ENCODE assay signal across 1 cellular context in the genomic region with DNA sequence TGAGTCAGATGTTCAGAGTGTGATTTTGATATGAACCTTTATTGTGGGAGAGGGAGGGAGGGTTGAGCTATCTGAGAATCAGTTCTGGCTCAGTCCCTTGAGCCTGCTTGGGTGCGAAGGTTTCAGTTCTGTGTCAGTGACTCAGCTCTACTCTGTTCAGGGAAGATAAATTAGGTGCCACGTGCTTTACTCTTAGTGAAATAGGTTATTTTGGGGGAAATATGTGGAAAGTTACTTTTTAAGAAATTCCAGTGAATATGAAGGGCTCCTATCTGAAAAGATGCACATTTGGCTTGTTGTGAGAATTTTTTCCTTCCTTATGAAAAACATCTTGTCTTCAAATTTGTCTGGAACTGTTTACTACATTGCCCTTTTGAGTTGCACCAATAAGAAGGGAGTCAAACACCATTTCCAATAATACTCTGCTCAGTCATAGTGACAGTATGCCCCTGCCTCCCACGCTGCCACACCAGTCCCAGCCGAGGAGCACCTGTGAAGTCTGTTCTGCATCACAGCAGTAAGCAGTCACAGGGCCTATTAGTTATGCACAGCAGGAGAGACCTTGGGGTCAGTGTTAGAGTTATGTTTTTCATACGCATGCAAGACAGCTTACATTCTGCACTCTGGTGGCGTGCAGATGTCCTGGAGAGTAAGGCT.
A peak's percentile ranks its signal among the peaks of the same experiment; 100 is the strongest.
TF ChIP-seq lines count a peak whose summit lies in the region.

No MANE protein-coding gene starts in this region.

TF ChIP-seq in WTC11, 78 proteins besides CTCF, POLR2A, EP300 and RAD21 (continued from another document):
- TF ChIP-seq, protein P1, sequence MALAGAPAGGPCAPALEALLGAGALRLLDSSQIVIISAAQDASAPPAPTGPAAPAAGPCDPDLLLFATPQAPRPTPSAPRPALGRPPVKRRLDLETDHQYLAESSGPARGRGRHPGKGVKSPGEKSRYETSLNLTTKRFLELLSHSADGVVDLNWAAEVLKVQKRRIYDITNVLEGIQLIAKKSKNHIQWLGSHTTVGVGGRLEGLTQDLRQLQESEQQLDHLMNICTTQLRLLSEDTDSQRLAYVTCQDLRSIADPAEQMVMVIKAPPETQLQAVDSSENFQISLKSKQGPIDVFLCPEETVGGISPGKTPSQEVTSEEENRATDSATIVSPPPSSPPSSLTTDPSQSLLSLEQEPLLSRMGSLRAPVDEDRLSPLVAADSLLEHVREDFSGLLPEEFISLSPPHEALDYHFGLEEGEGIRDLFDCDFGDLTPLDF (CRISPR knock-in tag; IDR thresholded peaks at IDR 0.05) = no peak
- TF ChIP-seq RELA (CRISPR knock-in tag; IDR thresholded peaks at IDR 0.05; ENCODE audit: borderline replicate concordance) (no peak), TEAD1 (CRISPR knock-in tag; IDR thresholded peaks at IDR 0.05) (peak; percentile 43; the same call in 1 of the 2 replicates), ZNF423 (CRISPR knock-in tag; IDR thresholded peaks at IDR 0.05) (no peak), ZBTB21 (CRISPR knock-in tag; IDR thresholded peaks at IDR 0.05; ENCODE audit: borderline replicate concordance) (no peak), SMAD4 (CRISPR knock-in tag; IDR thresholded peaks at IDR 0.05) (no peak), ZNF138 (CRISPR knock-in tag; conservative IDR thresholded peaks at IDR 0.05) (no peak), RORB (CRISPR knock-in tag; IDR thresholded peaks at IDR 0.05) (no peak)
- TF ChIP-seq, protein P2, sequence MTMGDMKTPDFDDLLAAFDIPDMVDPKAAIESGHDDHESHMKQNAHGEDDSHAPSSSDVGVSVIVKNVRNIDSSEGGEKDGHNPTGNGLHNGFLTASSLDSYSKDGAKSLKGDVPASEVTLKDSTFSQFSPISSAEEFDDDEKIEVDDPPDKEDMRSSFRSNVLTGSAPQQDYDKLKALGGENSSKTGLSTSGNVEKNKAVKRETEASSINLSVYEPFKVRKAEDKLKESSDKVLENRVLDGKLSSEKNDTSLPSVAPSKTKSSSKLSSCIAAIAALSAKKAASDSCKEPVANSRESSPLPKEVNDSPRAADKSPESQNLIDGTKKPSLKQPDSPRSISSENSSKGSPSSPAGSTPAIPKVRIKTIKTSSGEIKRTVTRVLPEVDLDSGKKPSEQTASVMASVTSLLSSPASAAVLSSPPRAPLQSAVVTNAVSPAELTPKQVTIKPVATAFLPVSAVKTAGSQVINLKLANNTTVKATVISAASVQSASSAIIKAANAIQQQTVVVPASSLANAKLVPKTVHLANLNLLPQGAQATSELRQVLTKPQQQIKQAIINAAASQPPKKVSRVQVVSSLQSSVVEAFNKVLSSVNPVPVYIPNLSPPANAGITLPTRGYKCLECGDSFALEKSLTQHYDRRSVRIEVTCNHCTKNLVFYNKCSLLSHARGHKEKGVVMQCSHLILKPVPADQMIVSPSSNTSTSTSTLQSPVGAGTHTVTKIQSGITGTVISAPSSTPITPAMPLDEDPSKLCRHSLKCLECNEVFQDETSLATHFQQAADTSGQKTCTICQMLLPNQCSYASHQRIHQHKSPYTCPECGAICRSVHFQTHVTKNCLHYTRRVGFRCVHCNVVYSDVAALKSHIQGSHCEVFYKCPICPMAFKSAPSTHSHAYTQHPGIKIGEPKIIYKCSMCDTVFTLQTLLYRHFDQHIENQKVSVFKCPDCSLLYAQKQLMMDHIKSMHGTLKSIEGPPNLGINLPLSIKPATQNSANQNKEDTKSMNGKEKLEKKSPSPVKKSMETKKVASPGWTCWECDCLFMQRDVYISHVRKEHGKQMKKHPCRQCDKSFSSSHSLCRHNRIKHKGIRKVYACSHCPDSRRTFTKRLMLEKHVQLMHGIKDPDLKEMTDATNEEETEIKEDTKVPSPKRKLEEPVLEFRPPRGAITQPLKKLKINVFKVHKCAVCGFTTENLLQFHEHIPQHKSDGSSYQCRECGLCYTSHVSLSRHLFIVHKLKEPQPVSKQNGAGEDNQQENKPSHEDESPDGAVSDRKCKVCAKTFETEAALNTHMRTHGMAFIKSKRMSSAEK (CRISPR knock-in tag; IDR thresholded peaks at IDR 0.05; ENCODE audit: borderline replicate concordance) = no peak
- TF ChIP-seq, protein P3, sequence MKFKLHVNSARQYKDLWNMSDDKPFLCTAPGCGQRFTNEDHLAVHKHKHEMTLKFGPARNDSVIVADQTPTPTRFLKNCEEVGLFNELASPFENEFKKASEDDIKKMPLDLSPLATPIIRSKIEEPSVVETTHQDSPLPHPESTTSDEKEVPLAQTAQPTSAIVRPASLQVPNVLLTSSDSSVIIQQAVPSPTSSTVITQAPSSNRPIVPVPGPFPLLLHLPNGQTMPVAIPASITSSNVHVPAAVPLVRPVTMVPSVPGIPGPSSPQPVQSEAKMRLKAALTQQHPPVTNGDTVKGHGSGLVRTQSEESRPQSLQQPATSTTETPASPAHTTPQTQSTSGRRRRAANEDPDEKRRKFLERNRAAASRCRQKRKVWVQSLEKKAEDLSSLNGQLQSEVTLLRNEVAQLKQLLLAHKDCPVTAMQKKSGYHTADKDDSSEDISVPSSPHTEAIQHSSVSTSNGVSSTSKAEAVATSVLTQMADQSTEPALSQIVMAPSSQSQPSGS (CRISPR knock-in tag; IDR thresholded peaks at IDR 0.05; ENCODE audit: borderline replicate concordance, low read depth) = no peak
- TF ChIP-seq, protein P4, sequence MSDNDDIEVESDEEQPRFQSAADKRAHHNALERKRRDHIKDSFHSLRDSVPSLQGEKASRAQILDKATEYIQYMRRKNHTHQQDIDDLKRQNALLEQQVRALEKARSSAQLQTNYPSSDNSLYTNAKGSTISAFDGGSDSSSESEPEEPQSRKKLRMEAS (CRISPR knock-in tag; IDR thresholded peaks at IDR 0.05) = no peak
